In the genomic region with DNA sequence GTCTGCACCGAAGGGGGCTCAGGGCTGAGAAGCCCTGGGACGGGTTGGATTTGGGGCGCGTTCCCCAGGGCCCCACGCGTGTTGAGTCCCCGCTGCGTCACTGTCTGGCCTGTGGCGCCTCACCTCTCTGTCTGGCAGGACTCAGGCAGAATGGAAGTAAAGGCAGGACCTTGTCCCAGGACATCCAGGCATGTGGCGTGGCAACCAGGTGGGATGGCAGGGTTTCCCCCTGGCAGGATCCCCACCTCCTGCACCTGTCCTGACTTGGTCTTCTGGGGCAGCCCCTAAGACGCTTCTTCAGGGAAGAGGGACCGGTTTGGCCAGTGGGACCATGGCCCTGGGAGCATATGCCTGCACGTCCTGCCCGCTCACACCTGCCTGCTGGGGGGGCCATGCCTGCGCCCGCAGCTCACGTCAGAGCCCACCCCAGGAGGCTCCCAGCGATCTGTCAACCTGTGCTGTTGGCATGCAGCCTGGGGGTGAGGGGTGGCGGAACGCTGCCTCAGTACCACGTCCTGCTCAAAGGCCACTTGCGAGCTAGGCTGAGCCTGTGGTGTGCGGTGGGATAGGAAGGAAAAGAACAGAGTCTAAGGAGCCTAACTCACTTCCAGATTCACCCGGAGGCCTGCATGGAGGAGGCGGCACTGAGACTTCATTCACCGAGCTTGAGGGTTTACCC, we compare ENCODE assay signal across 16 cellular contexts.
DNase-seq lines count a peak whose midpoint lies in the region; ATAC-seq and TF ChIP-seq lines count a peak whose summit lies in the region.
"Had no signal": no experiment of that assay in that cellular context is flagged by ENCODE, and none has a peak within 500 bp of the region (broad histone marks: within the 10 kb centered on the region; RNA-seq: fewer than 3 reads in every experiment).

No MANE protein-coding gene starts in this region.

- no peak overlapping the region for H3K4me3 ChIP-seq in upper lobe of right lung
- H3K4me3 ChIP-seq: sigmoid colon had no signal

- CTCF ChIA-PET in activated naive CD4-positive, alpha-beta T cell treated with anti-CD3 and anti-CD28 coated beads, Interleukin-2, amount 10 ng/mL, durations not matched to agents 7 days and 5 days (lab: Charles Lee): no interaction called here
- CTCF ChIA-PET in activated naive CD4-positive, alpha-beta T cell treated with anti-CD3 and anti-CD28 coated beads for 36 hours (lab: Charles Lee): no interaction called here

- H3K9me3 ChIP-seq in upper lobe of right lung: no peaks in the 10 kb centered on the region
- H3K9me3 ChIP-seq: sigmoid colon had no signal

- H3K36me3 Mint-ChIP-seq in activated naive CD4-positive, alpha-beta T cell treated with anti-CD3 and anti-CD28 coated beads, Interleukin-2, amount 10 ng/mL, durations not matched to agents 7 days and 5 days: no peaks in the 10 kb centered on the region
- no peaks in the 10 kb centered on the region for H3K36me3 Mint-ChIP-seq in activated naive CD4-positive, alpha-beta T cell treated with anti-CD3 and anti-CD28 coated beads for 36 hours (ENCODE audit: low read depth)
- no peaks in the 10 kb centered on the region for H3K36me3 Mint-ChIP-seq in natural killer cell
- H3K36me3 Mint-ChIP-seq: activated naive CD8-positive, alpha-beta T cell; stimulated activated naive B cell treated with anti-CD40 and anti-IgM and Interleukin-4, amounts not matched to agents 10 μg/mL and 1 μg/mL and 100 μg/mL, for 72 hours had no signal

- H3K9me3 Mint-ChIP-seq in activated naive CD4-positive, alpha-beta T cell treated with anti-CD3 and anti-CD28 coated beads, Interleukin-2, amount 10 ng/mL, durations not matched to agents 7 days and 5 days: no peaks in the 10 kb centered on the region
- H3K9me3 Mint-ChIP-seq in activated naive CD4-positive, alpha-beta T cell treated with anti-CD3 and anti-CD28 coated beads for 36 hours: no peaks in the 10 kb centered on the region
- no peaks in the 10 kb centered on the region for H3K9me3 Mint-ChIP-seq in natural killer cell
- H3K9me3 Mint-ChIP-seq: stimulated activated naive B cell treated with anti-CD40 and anti-IgM and Interleukin-4, amounts not matched to agents 10 μg/mL and 1 μg/mL and 100 μg/mL, for 72 hours; T-helper 2 cell treated with Interferon-gamma antibody and Interleukin-4, amounts not matched to agents 5 μg/mL and 100 μg/mL, for 36 hours had no signal

- no peak overlapping the region for H3K27ac ChIP-seq in upper lobe of right lung
- H3K27ac ChIP-seq: epithelial cell of prostate, sigmoid colon had no signal

- H3K4me1 ChIP-seq in upper lobe of right lung: no peaks in the 10 kb centered on the region
- H3K4me1 ChIP-seq: sigmoid colon had no signal

- H3K4me1 Mint-ChIP-seq in activated naive CD4-positive, alpha-beta T cell treated with anti-CD3 and anti-CD28 coated beads, Interleukin-2, amount 10 ng/mL, durations not matched to agents 7 days and 5 days: no peaks in the 10 kb centered on the region
- H3K4me1 Mint-ChIP-seq in activated naive CD4-positive, alpha-beta T cell treated with anti-CD3 and anti-CD28 coated beads for 36 hours (ENCODE audit: low read depth): no peaks in the 10 kb centered on the region
- no peaks in the 10 kb centered on the region for H3K4me1 Mint-ChIP-seq in natural killer cell

- TF ChIP-seq CTCF in natural killer cell (IDR thresholded peaks at IDR 0.05): no peak
- no peak for TF ChIP-seq CTCF in upper lobe of right lung (IDR thresholded peaks at IDR 0.05)

- H3K27ac Mint-ChIP-seq in activated naive CD4-positive, alpha-beta T cell treated with anti-CD3 and anti-CD28 coated beads, Interleukin-2, amount 10 ng/mL, durations not matched to agents 7 days and 5 days: no peak overlapping the region
- H3K27ac Mint-ChIP-seq in activated naive CD4-positive, alpha-beta T cell treated with anti-CD3 and anti-CD28 coated beads for 36 hours: no peak overlapping the region
- no peak overlapping the region for H3K27ac Mint-ChIP-seq in natural killer cell
- H3K27ac Mint-ChIP-seq: activated naive CD8-positive, alpha-beta T cell; stimulated activated naive B cell treated with anti-CD40 and anti-IgM and Interleukin-4, amounts not matched to agents 10 μg/mL and 1 μg/mL and 100 μg/mL, for 72 hours; T-helper 2 cell treated with Interferon-gamma antibody and Interleukin-4, amounts not matched to agents 5 μg/mL and 100 μg/mL, for 36 hours had no signal

- H3K27me3 Mint-ChIP-seq in activated naive CD4-positive, alpha-beta T cell treated with anti-CD3 and anti-CD28 coated beads, Interleukin-2, amount 10 ng/mL, durations not matched to agents 7 days and 5 days: no peaks in the 10 kb centered on the region
- no peaks in the 10 kb centered on the region for H3K27me3 Mint-ChIP-seq in activated naive CD4-positive, alpha-beta T cell treated with anti-CD3 and anti-CD28 coated beads for 36 hours (ENCODE audit: low read depth)
- H3K27me3 Mint-ChIP-seq in natural killer cell (ENCODE audit: low read depth in 2 of 2): no peaks in the 10 kb centered on the region
- H3K27me3 Mint-ChIP-seq: activated naive CD8-positive, alpha-beta T cell; stimulated activated naive B cell treated with anti-CD40 and anti-IgM and Interleukin-4, amounts not matched to agents 10 μg/mL and 1 μg/mL and 100 μg/mL, for 72 hours had no signal

- H3K36me3 ChIP-seq in upper lobe of right lung: no peaks in the 10 kb centered on the region
- H3K36me3 ChIP-seq: sigmoid colon had no signal

- intact Hi-C loops in activated naive CD4-positive, alpha-beta T cell treated with anti-CD3 and anti-CD28 coated beads for 36 hours (cut with micrococcal nuclease): no loop called here
- intact Hi-C loops in natural killer cell (cut with micrococcal nuclease) (no loop called here), upper lobe of right lung (cut with DNase I) (no loop called here)

- H3K4me3 Mint-ChIP-seq in activated naive CD4-positive, alpha-beta T cell treated with anti-CD3 and anti-CD28 coated beads, Interleukin-2, amount 10 ng/mL, durations not matched to agents 7 days and 5 days: no peak overlapping the region
- H3K4me3 Mint-ChIP-seq in activated naive CD4-positive, alpha-beta T cell treated with anti-CD3 and anti-CD28 coated beads for 36 hours: no peak overlapping the region
- no peak overlapping the region for H3K4me3 Mint-ChIP-seq in natural killer cell
- H3K4me3 Mint-ChIP-seq: activated naive CD8-positive, alpha-beta T cell; stimulated activated naive B cell treated with anti-CD40 and anti-IgM and Interleukin-4, amounts not matched to agents 10 μg/mL and 1 μg/mL and 100 μg/mL, for 72 hours; T-helper 2 cell treated with Interferon-gamma antibody and Interleukin-4, amounts not matched to agents 5 μg/mL and 100 μg/mL, for 36 hours had no signal

- DNase-seq in activated naive CD4-positive, alpha-beta T cell treated with anti-CD3 and anti-CD28 coated beads, Interleukin-2, amount 10 ng/mL, durations not matched to agents 7 days and 5 days: peak; percentile 15
- no peak for DNase-seq in activated naive CD4-positive, alpha-beta T cell treated with anti-CD3 and anti-CD28 coated beads for 36 hours
- DNase-seq in natural killer cell (peak; percentile 12), upper lobe of right lung (peak; percentile 54), NCI-H748 (lab: John Stamatoyannopoulos, UW; ENCODE audit: unreplicated experiment) (no peak)
- DNase-seq in stimulated activated naive CD4-positive, alpha-beta T cell treated with Interleukin-2 at 50 U/mL for 16 hours (lab: John Stamatoyannopoulos, UW): no peak
- DNase-seq: activated CD4-positive, alpha-beta T cell treated with anti-CD3 and anti-CD28 coated beads, Interleukin-2, amount 50 U/mL, for 1 hour; MM.1S; NCI-H2107; stimulated activated naive B cell treated with anti-CD40 and anti-IgM and Interleukin-4, amounts not matched to agents 10 μg/mL and 1 μg/mL and 100 μg/mL, for 72 hours had no signal

- no peaks in the 10 kb centered on the region for H3K27me3 ChIP-seq in upper lobe of right lung
- H3K27me3 ChIP-seq: sigmoid colon had no signal

- peak; percentile 35 for ATAC-seq in esophagus mucosa
- ATAC-seq in natural killer cell: no peak
- no peak for ATAC-seq in upper lobe of right lung
- no peak for ATAC-seq in HG02571 (IDR thresholded peaks at IDR 0.05; ENCODE audit: unreplicated experiment)
- ATAC-seq: stimulated activated naive B cell treated with anti-CD40 and anti-IgM and Interleukin-4, amounts not matched to agents 10 μg/mL and 1 μg/mL and 100 μg/mL, for 72 hours had no signal

Comparison
In these comparisons a context has a peak if more than half of its experiments do, and no peak if none do; other contexts are left out.
1. DNase-seq: peak in activated naive CD4-positive, alpha-beta T cell treated with anti-CD3 and anti-CD28 coated beads, Interleukin-2, amount 10 ng/mL, durations not matched to agents 7 days and 5 days (single experiment), natural killer cell (single experiment) and upper lobe of right lung (single experiment); none in activated naive CD4-positive, alpha-beta T cell treated with anti-CD3 and anti-CD28 coated beads for 36 hours (single experiment), NCI-H748 (single experiment) and stimulated activated naive CD4-positive, alpha-beta T cell treated with Interleukin-2 at 50 U/mL for 16 hours (single experiment).